ENCODE assay signal across 1 cellular context in genomic region chr1:211676106-211676583, GRCh38.
TF ChIP-seq lines count a peak whose summit lies in the region.

No MANE protein-coding gene starts in this region.

TF ChIP-seq in K562, 482 proteins besides CTCF, POLR2A, EP300 and RAD21 (continued from another document and continues in another):
- TF ChIP-seq ZNF76 (CRISPR knock-in tag; IDR thresholded peaks at IDR 0.05; ENCODE audit: borderline replicate concordance), result no peak
- TF ChIP-seq MXD1 (CRISPR knock-in tag; IDR thresholded peaks at IDR 0.05; ENCODE audit: borderline replicate concordance, poor library complexity, severe bottlenecking), result no peak
- no peak for TF ChIP-seq SRSF3 (IDR thresholded peaks at IDR 0.05; ENCODE audit: insufficient read depth, low read length)
- TF ChIP-seq CEBPZ (IDR thresholded peaks at IDR 0.05; ENCODE audit: borderline replicate concordance, low read depth, low read length), result no peak
- TF ChIP-seq SMAD4 (CRISPR knock-in tag; conservative IDR thresholded peaks at IDR 0.05), result no peak
- no peak for TF ChIP-seq IFI16 (CRISPR knock-in tag; IDR thresholded peaks at IDR 0.05)
- TF ChIP-seq ZNF165 (CRISPR knock-in tag; IDR thresholded peaks at IDR 0.05; ENCODE audit: borderline replicate concordance), result no peak
- TF ChIP-seq THRAP3 (IDR thresholded peaks at IDR 0.05; ENCODE audit: borderline replicate concordance), result no peak
- TF ChIP-seq EZH2 (IDR thresholded peaks at IDR 0.05; ENCODE audit: borderline replicate concordance, low read depth, low read length), result no peak
- TF ChIP-seq BDP1 (IDR thresholded peaks at IDR 0.05; ENCODE audit: insufficient read depth, insufficient read length), result no peak
- no peak for TF ChIP-seq ZNF551 (CRISPR knock-in tag; IDR thresholded peaks at IDR 0.05)
- no peak for TF ChIP-seq ETS1 (conservative IDR thresholded peaks at IDR 0.05; ENCODE audit: control insufficient read depth, low read depth, low read length)
- no peak for TF ChIP-seq ZNF561 (CRISPR knock-in tag; conservative IDR thresholded peaks at IDR 0.05)
- TF ChIP-seq PREB (CRISPR knock-in tag; IDR thresholded peaks at IDR 0.05), result no peak
- no peak for TF ChIP-seq GTF3C2 (IDR thresholded peaks at IDR 0.05; ENCODE audit: borderline replicate concordance, extremely low read depth, insufficient read length)
- no peak for TF ChIP-seq NR4A1 (CRISPR knock-in tag; IDR thresholded peaks at IDR 0.05)
- no peak for TF ChIP-seq NR4A1 (tag; IDR thresholded peaks at IDR 0.05)
- no peak for TF ChIP-seq TFE3 (CRISPR knock-in tag; IDR thresholded peaks at IDR 0.05)
- TF ChIP-seq EGR1 (conservative IDR thresholded peaks at IDR 0.05), result no peak
- no peak for TF ChIP-seq ZNF124 (CRISPR knock-in tag; IDR thresholded peaks at IDR 0.05)
- TF ChIP-seq GATA2 (CRISPR knock-in tag; IDR thresholded peaks at IDR 0.05), result 0 out of 2 replicates have a peak, but pooled peaks have one; percentile 36
- no peak for TF ChIP-seq JUN (IDR thresholded peaks at IDR 0.05; ENCODE audit: borderline replicate concordance, low read depth, low read length)
- peak; percentile 5 for TF ChIP-seq JUN (CRISPR knock-in tag; IDR thresholded peaks at IDR 0.05; ENCODE audit: borderline replicate concordance)
- TF ChIP-seq PHF20 (IDR thresholded peaks at IDR 0.05; ENCODE audit: partially characterized antibody), result peak; percentile 7
- no peak for TF ChIP-seq NELFE (IDR thresholded peaks at IDR 0.05; ENCODE audit: insufficient read depth, insufficient read length)
- no peak for TF ChIP-seq ARID3B (CRISPR knock-in tag; IDR thresholded peaks at IDR 0.05; ENCODE audit: borderline replicate concordance)
- no peak for TF ChIP-seq NFE2L1 (tag; IDR thresholded peaks at IDR 0.05; ENCODE audit: borderline replicate concordance, low read depth)
- TF ChIP-seq E2F4 (CRISPR knock-in tag; IDR thresholded peaks at IDR 0.05; ENCODE audit: low read depth), result no peak
- 0 out of 2 replicates have a peak, but pooled peaks have one; percentile 2 for TF ChIP-seq CREB3L1 (IDR thresholded peaks at IDR 0.05; ENCODE audit: borderline replicate concordance, low read depth)
- no peak for TF ChIP-seq POLR2H (tag; IDR thresholded peaks at IDR 0.05; ENCODE audit: low read depth)
- no peak for TF ChIP-seq HDGF (IDR thresholded peaks at IDR 0.05)
- TF ChIP-seq ZNF764 (CRISPR knock-in tag; IDR thresholded peaks at IDR 0.05; ENCODE audit: low read depth), result no peak
- no peak for TF ChIP-seq TEAD2 (tag; IDR thresholded peaks at IDR 0.05)
- no peak for TF ChIP-seq HDAC1 (IDR thresholded peaks at IDR 0.05)
- no peak for TF ChIP-seq HDAC3 (IDR thresholded peaks at IDR 0.05; ENCODE audit: borderline replicate concordance, partially characterized antibody)
- TF ChIP-seq GTF2B (IDR thresholded peaks at IDR 0.05; ENCODE audit: extremely low read depth, insufficient read length), result no peak
- no peak for TF ChIP-seq HNRNPK (IDR thresholded peaks at IDR 0.05; ENCODE audit: low read depth, low read length, poor library complexity, severe bottlenecking)
- TF ChIP-seq CEBPB (tag; IDR thresholded peaks at IDR 0.05), result peak; percentile 40
- TF ChIP-seq CBFA2T3 (IDR thresholded peaks at IDR 0.05), result no peak
- TF ChIP-seq ZNF282 (CRISPR knock-in tag; IDR thresholded peaks at IDR 0.05), result no peak
- TF ChIP-seq ZNF699 (CRISPR knock-in tag; IDR thresholded peaks at IDR 0.05; ENCODE audit: insufficient replicate concordance), result no peak
- no peak for TF ChIP-seq MEIS2 (IDR thresholded peaks at IDR 0.05; ENCODE audit: partially characterized antibody)
- TF ChIP-seq ZKSCAN1 (IDR thresholded peaks at IDR 0.05; ENCODE audit: low read depth, low read length), result no peak
- TF ChIP-seq THAP12 (CRISPR knock-in tag; IDR thresholded peaks at IDR 0.05), result no peak
- TF ChIP-seq KDM1A (IDR thresholded peaks at IDR 0.05), result no peak
- no peak for TF ChIP-seq ZFP30 (CRISPR knock-in tag; IDR thresholded peaks at IDR 0.05; ENCODE audit: borderline replicate concordance)
